Comparison of ENCODE assay signal across 8 cellular contexts in the genomic region with DNA sequence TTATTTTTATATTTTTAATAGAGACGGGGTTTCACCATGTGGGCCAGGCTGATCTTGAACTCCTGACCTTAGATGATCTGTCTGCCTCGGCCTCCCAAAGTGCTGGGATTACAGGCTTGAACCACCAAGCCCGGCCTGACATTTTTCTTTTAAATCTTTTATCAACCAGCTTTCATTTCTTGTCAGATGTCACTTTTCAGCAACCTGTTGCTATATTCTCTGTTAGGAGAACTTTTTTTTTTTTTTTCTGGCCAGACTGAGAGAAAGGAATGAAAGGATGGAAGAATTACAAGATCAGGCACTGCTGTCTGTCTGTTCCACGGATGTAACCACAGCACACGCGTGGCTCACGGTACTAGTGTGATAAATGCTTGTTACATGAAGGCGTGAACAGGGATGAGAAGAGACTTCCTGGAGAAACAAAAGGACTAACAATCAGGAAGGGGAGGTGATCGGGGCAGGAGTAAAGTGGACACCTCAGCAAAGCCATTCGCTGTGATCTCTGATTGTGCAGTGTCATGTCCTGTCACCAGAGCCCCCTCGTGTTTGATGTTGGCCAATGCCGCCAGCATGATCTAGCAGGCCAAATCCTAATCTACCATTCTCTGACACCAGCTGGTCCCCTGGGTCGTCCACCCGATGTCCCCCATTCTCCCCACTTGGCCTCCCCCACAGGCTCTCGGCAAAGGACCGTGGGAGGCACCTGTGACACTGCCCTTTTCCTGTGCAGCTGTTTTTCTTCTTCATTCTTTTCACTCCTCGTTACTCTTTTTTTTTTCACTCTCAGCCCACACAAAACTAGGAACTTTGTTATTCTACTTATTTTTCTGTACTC.
DNase-seq lines count a peak whose midpoint lies in the region; ATAC-seq and TF ChIP-seq lines count a peak whose summit lies in the region.

No MANE protein-coding gene starts in this region.

- H3K27me3 ChIP-seq in ascending aorta = no peaks in the 10 kb centered on the region
- peaks cover 14% of the 10 kb centered on the region for H3K27me3 ChIP-seq in iPS-20b (ENCODE audit: insufficient read depth, low read length)
- no peaks in the 10 kb centered on the region for H3K27me3 ChIP-seq in skeletal muscle tissue (ENCODE audit: control insufficient read depth in 3 of 3, insufficient read depth in 3 of 3, low read length in 3 of 3)

- H3K9me3 ChIP-seq in ascending aorta (no peaks in the 10 kb centered on the region), iPS-20b (ENCODE audit: insufficient read depth, low read depth, low read length) (no peaks in the 10 kb centered on the region), skeletal muscle tissue (ENCODE audit: control insufficient read depth in 3 of 3, low read length in 3 of 3) (no peaks in the 10 kb centered on the region)

- DNase-seq in RPMI8226 (peak; percentile 56), ascending aorta (ENCODE audit: low spot score in 2 of 2) (no peak), NCI-H2171 treated with DMSO at 0.1 percent for 48 hours (lab: John Stamatoyannopoulos, UW) (no peak)

- H3K36me3 ChIP-seq in ascending aorta (no peaks in the 10 kb centered on the region), iPS-20b (ENCODE audit: insufficient read depth, low read depth, low read length) (no peaks in the 10 kb centered on the region), skeletal muscle tissue (ENCODE audit: control insufficient read depth in 3 of 3, insufficient read depth in 3 of 3, low read length in 3 of 3) (no peaks in the 10 kb centered on the region)

- TF ChIP-seq CTCF in GM12874 (IDR thresholded peaks at IDR 0.05; ENCODE audit: insufficient read depth, low read depth, low read length) (peak; percentile 69), ascending aorta (IDR thresholded peaks at IDR 0.05) (no peak)

- ATAC-seq in HG02943 (IDR thresholded peaks at IDR 0.05; ENCODE audit: low read depth, unreplicated experiment) (peak; percentile 40), GM19328 (IDR thresholded peaks at IDR 0.05; ENCODE audit: unreplicated experiment) (no peak)

- H3K4me3 ChIP-seq in ascending aorta (peak overlapping the region; percentile 28 to 41), iPS-20b (ENCODE audit: low read length) (no peak overlapping the region), skeletal muscle tissue (ENCODE audit: low read length in 3 of 3) (peak overlapping the region; percentile 25 to 80 (median 80))

- peaks cover 26 to 39% of the 10 kb centered on the region in 2 donors for H3K4me1 ChIP-seq in ascending aorta
- H3K4me1 ChIP-seq in iPS-20b (ENCODE audit: insufficient read depth, low read length) = peaks cover 27% of the 10 kb centered on the region
- peaks cover 34 to 46% (median 36%) of the 10 kb centered on the region in 3 donors for H3K4me1 ChIP-seq in skeletal muscle tissue (ENCODE audit: control insufficient read depth in 3 of 3, insufficient read depth in 3 of 3, low read length in 3 of 3)

- H3K27ac ChIP-seq in ascending aorta (peak overlapping the region; percentile 98), iPS-20b (ENCODE audit: low read length) (no peak overlapping the region), skeletal muscle tissue (ENCODE audit: low read depth, low read length) (peak overlapping the region; percentile 93)

- intact Hi-C loops in ascending aorta (cut with DNase I) = no loop called here

- H3K9ac ChIP-seq in iPS-20b (ENCODE audit: low read depth, low read length) (peak overlapping the region; percentile 5; the same call in 1 of the 2 replicates), skeletal muscle tissue (ENCODE audit: low read depth in 1 of 3, low read length in 3 of 3) (peak overlapping the region; percentile 8 to 47 (median 47))
